12 cellular contexts compared by ENCODE assay signal in genomic region chr1:93722081-93723031, GRCh38. TPM values are rescaled to one million over a fixed set of nuclear protein-coding genes. Genes with fewer than 3 reads are reported as not detected.
DNase-seq lines count a peak whose midpoint lies in the region; ATAC-seq and TF ChIP-seq lines count a peak whose summit lies in the region.
"Had no signal": no experiment of that assay in that cellular context is flagged by ENCODE, and none has a peak within 500 bp of the region (broad histone marks: within the 10 kb centered on the region; RNA-seq: fewer than 3 reads in every experiment).

No MANE protein-coding gene starts in this region.

- H2BK15ac ChIP-seq in mesendoderm (replicated peaks; ENCODE audit: low read depth) = no peak overlapping the region

- peaks cover 3% of the 10 kb centered on the region for H3K27me3 ChIP-seq in ectodermal cell (ENCODE audit: control insufficient read depth, insufficient read depth, low read length, poor library complexity, severe bottlenecking)
- H3K27me3 ChIP-seq in mesendoderm (ENCODE audit: insufficient read depth, low read length, poor library complexity) = no peaks in the 10 kb centered on the region
- no peaks in the 10 kb centered on the region for H3K27me3 ChIP-seq in thoracic aorta (replicated peaks; ENCODE audit: insufficient read depth)
- no peaks in the 10 kb centered on the region for H3K27me3 ChIP-seq in vagina

- TF ChIP-seq CTCF in thoracic aorta (IDR thresholded peaks at IDR 0.05) (peak; percentile 14), vagina (IDR thresholded peaks at IDR 0.05) (no peak), mucosa of descending colon (IDR thresholded peaks at IDR 0.05) (no peak)

- no peak overlapping the region for H4K5ac ChIP-seq in mesendoderm (ENCODE audit: low read length)

- no peak overlapping the region for H3K23ac ChIP-seq in mesendoderm (ENCODE audit: low read length)

- peak overlapping the region; percentile 60 for H3K4ac ChIP-seq in mesendoderm (ENCODE audit: low read depth, low read length)

- H3K9ac ChIP-seq in mesendoderm (ENCODE audit: low read length) = peak overlapping the region; percentile 10

- H2AK5ac ChIP-seq in mesendoderm (ENCODE audit: low read length) = no peak overlapping the region

- H4K8ac ChIP-seq in mesendoderm (ENCODE audit: low read depth, low read length) = no peak overlapping the region

- no peak overlapping the region for H3K4me2 ChIP-seq in mesendoderm (ENCODE audit: low read length)

- no peak overlapping the region for H2BK5ac ChIP-seq in mesendoderm (ENCODE audit: low read length)

- H3K79me1 ChIP-seq in mesendoderm (ENCODE audit: low read length) = no peaks in the 10 kb centered on the region

- intact Hi-C loops in vagina (cut with DNase I) (no loop called here), mucosa of descending colon (cut with DNase I, micrococcal nuclease) (no loop called here)

- H3K18ac ChIP-seq in mesendoderm (ENCODE audit: low read length) = peak overlapping the region; percentile 75

- H3K4me3 ChIP-seq in ectodermal cell (ENCODE audit: insufficient read depth, low read depth, low read length) (no peak overlapping the region), mesendoderm (ENCODE audit: low read length) (no peak overlapping the region), thoracic aorta (peak overlapping the region; percentile 42), vagina (no peak overlapping the region), mucosa of descending colon (no peak overlapping the region)

- ATAC-seq in thoracic aorta (ENCODE audit: insufficient number of reproducible peaks, low FRiP score, low read depth) (peak; percentile 65), mucosa of descending colon (no peak)
- ATAC-seq: activated naive CD4-positive, alpha-beta T cell treated with anti-CD3 and anti-CD28 coated beads, Interleukin-2, amount 50 U/mL, for 72 hours had no signal

- no peak for TF ChIP-seq POLR2A in vagina (IDR thresholded peaks at IDR 0.05)

- H3K27ac ChIP-seq in ectodermal cell (ENCODE audit: insufficient read depth, low read depth, low read length, poor library complexity, severe bottlenecking) = peak overlapping the region; percentile 96
- H3K27ac ChIP-seq in mesendoderm (ENCODE audit: low read depth, low read length) = peak overlapping the region; percentile 10
- H3K27ac ChIP-seq in thoracic aorta = peak overlapping the region; percentile 68 to 79
- H3K27ac ChIP-seq in vagina = no peak overlapping the region

- WGBS in ectodermal cell, 2 experiments = 34 to 35% methylated on average over 20 to 21 of the region's 21 CpGs
- WGBS in mesendoderm (ENCODE audit: extremely low coverage, insufficient coverage, low lambda C conversion rate) = no CpG with 5 or more reads among the region's 21 CpGs

- H3K36me3 ChIP-seq in ectodermal cell (ENCODE audit: control insufficient read depth, insufficient read depth, low read length) (no peaks in the 10 kb centered on the region), mesendoderm (ENCODE audit: control insufficient read depth, insufficient read depth, low read length) (no peaks in the 10 kb centered on the region), thoracic aorta (no peaks in the 10 kb centered on the region), vagina (no peaks in the 10 kb centered on the region), mucosa of descending colon (ENCODE audit: low read depth) (no peaks in the 10 kb centered on the region)

- no peaks in the 10 kb centered on the region for H3K79me2 ChIP-seq in mesendoderm (ENCODE audit: control insufficient read depth, insufficient read depth, low read length)

- H3K4me1 ChIP-seq in ectodermal cell (ENCODE audit: control insufficient read depth, insufficient read depth, low read length) = peaks cover 44% of the 10 kb centered on the region
- H3K4me1 ChIP-seq in mesendoderm (ENCODE audit: control insufficient read depth, low read depth, low read length) = peaks cover 6% of the 10 kb centered on the region
- H3K4me1 ChIP-seq in thoracic aorta (ENCODE audit: control insufficient read depth in 1 of 2, low read depth in 2 of 2) = peaks cover 22 to 50% of the 10 kb centered on the region in 2 donors
- H3K4me1 ChIP-seq in vagina = no peaks in the 10 kb centered on the region
- H3K4me1 ChIP-seq in mucosa of descending colon (ENCODE audit: low read depth) = no peaks in the 10 kb centered on the region

- H2BK120ac ChIP-seq in mesendoderm (ENCODE audit: low read depth, low read length) = peak overlapping the region; percentile 21

- peak overlapping the region; percentile 70 for H3K56ac ChIP-seq in mesendoderm (ENCODE audit: low read length)

- peak; percentile 35 for DNase-seq in NCI-H82 treated with DMSO at 0.1 percent for 48 hours (lab: John Stamatoyannopoulos, UW; ENCODE audit: unreplicated experiment)
- peak; percentile 54 for DNase-seq in mesendoderm
- DNase-seq in thoracic aorta (ENCODE audit: low spot score) = no peak
- no peak for DNase-seq in vagina (ENCODE audit: extremely low spot score in 2 of 2)
- no peak for DNase-seq in NCI-H1694 treated with DMSO at 0.1 percent for 48 hours (lab: John Stamatoyannopoulos, UW)
- DNase-seq in NCI-H524 (lab: John Stamatoyannopoulos, UW) = no peak
- DNase-seq in mucosa of descending colon = no peak
- DNase-seq: activated CD4-positive, alpha-beta T cell treated with anti-CD3 and anti-CD28 coated beads for 1 hour; DND-41; Karpas-422 had no signal

- H3K9me3 ChIP-seq in ectodermal cell (ENCODE audit: control insufficient read depth, low read length) (no peaks in the 10 kb centered on the region), thoracic aorta (no peaks in the 10 kb centered on the region), vagina (no peaks in the 10 kb centered on the region), mucosa of descending colon (no peaks in the 10 kb centered on the region)

RNA-seq across cellular contexts. Expression of gene BCAR3, which starts 40.7 kb away (rescaled TPM):
- 12.9 TPM for polyA plus RNA-seq in ectodermal cell (2013, experiment 1 of 4)
- polyA plus RNA-seq in ectodermal cell (2013, experiment 2 of 4) = 13.8 TPM
- polyA plus RNA-seq in ectodermal cell (2013, experiment 3 of 4) = 11.5 TPM
- 13.7 TPM for polyA plus RNA-seq in ectodermal cell (2013, experiment 4 of 4)
- polyA plus RNA-seq in mesendoderm (2013, experiment 1 of 2) = 23.5 TPM
- polyA plus RNA-seq in mesendoderm (2013, experiment 2 of 2) = 23.0 TPM
- 10 to 100 TPM; 26.7 to 36.3 TPM for total RNA-seq in thoracic aorta
- 22.8 TPM for total RNA-seq in vagina
- 10 to 100 TPM; 37.2 to 73.7 (median 54.3) TPM for total RNA-seq in mucosa of descending colon

Comparison
In these comparisons a context has a peak if more than half of its experiments do, and no peak if none do; other contexts are left out.
1. DNase-seq: peak in NCI-H82 treated with DMSO at 0.1 percent for 48 hours (single experiment) and mesendoderm (single experiment); none in thoracic aorta (single experiment), vagina (0 of 2), NCI-H1694 treated with DMSO at 0.1 percent for 48 hours (single experiment), NCI-H524 (0 of 2) and mucosa of descending colon (0 of 3).